Comparison of ENCODE assay signal across 24 cellular contexts in genomic region chr9:19648672-19649071, GRCh38.
"Had no signal": no experiment of that assay in that cellular context is flagged by ENCODE, and none has a peak within 500 bp of the region (broad histone marks: within the 10 kb centered on the region; RNA-seq: fewer than 3 reads in every experiment).

No MANE protein-coding gene starts in this region.

- DNase-seq: activated CD4-positive, alpha-beta T cell treated with anti-CD3 and anti-CD28 coated beads for 4 hours; activated CD8-positive, alpha-beta memory T cell treated with anti-CD3 and anti-CD28 coated beads, Interleukin-2, amount 50 U/mL, for 48 hours; activated CD8-positive, alpha-beta T cell treated with anti-CD3 and anti-CD28 coated beads for 36 hours; activated naive CD4-positive, alpha-beta T cell treated with anti-CD3 and anti-CD28 coated beads, Interleukin-2, amount 50 U/mL, for 16 hours; activated naive CD8-positive, alpha-beta T cell treated with anti-CD3 and anti-CD28 coated beads, Interleukin-2, amount 10 ng/mL, durations not matched to agents 7 days and 5 days; activated T-cell treated with anti-CD3 and anti-CD28 coated beads, Interleukin-2, amount 50 U/mL, for 1 hour; adrenal gland; aorta; KG1; MV-4-11; NCI-H1092 treated with DMSO at 0.1 percent for 48 hours; NCI-H1417 treated with DMSO at 0.1 percent for 48 hours; NCI-H2029 treated with DMSO at 0.1 percent for 48 hours; NCI-H345; NCI-H510A; NCI-H526 treated with DMSO at 0.1 percent for 48 hours; NCI-H82; Peyer's patch; SHP77 treated with DMSO at 0.1 percent for 48 hours; T-cell; T-helper 2 cell; T1000 had no signal

- H3K4me1 ChIP-seq: Peyer's patch had no signal

- H3K27me3 ChIP-seq: adrenal gland, Peyer's patch had no signal

- H3K36me3 ChIP-seq: adrenal gland, Peyer's patch had no signal

- H3K27ac ChIP-seq: Peyer's patch, RWPE1 had no signal

- ATAC-seq: activated CD4-positive, CD25-positive, alpha-beta regulatory T cell treated with anti-CD3 and anti-CD28 coated beads, Interleukin-2, amount 50 U/mL, for 24 hours; activated CD8-positive, alpha-beta T cell treated with anti-CD3 and anti-CD28 coated beads for 36 hours; T-cell had no signal

- H3K9me3 ChIP-seq: adrenal gland, Peyer's patch had no signal

- H3K4me3 ChIP-seq: adrenal gland, Peyer's patch had no signal
